In genomic region chr7:154855366-154855765, GRCh38 we compare ENCODE assay signal across 31 cellular contexts.
DNase-seq lines count a peak whose midpoint lies in the region; ATAC-seq and TF ChIP-seq lines count a peak whose summit lies in the region.
"Had no signal": no experiment of that assay in that cellular context is flagged by ENCODE, and none has a peak within 500 bp of the region (broad histone marks: within the 10 kb centered on the region; RNA-seq: fewer than 3 reads in every experiment).

No MANE protein-coding gene starts in this region.

- ATAC-seq in upper lobe of right lung (no peak), HG02870 (IDR thresholded peaks at IDR 0.05; ENCODE audit: unreplicated experiment) (no peak), GM18520 (IDR thresholded peaks at IDR 0.05; ENCODE audit: unreplicated experiment) (no peak)
- ATAC-seq: A549; CD8-positive, alpha-beta T cell had no signal

- no peak overlapping the region for H2BK5ac ChIP-seq in neuronal stem cell (ENCODE audit: low read length)

- DNase-seq in neuronal stem cell (ENCODE audit: low spot score) (no peak), sigmoid colon (peak; percentile 41), upper lobe of right lung (peak; percentile 35), NCI-H2171 treated with DMSO at 0.1 percent for 48 hours (lab: John Stamatoyannopoulos, UW) (no peak)
- DNase-seq: 8988T; ACHN; AML-193; BE2C; C1 segment of cervical spinal cord; Caco-2; Calu3; CD4-positive, alpha-beta memory T cell; CD4-positive, alpha-beta T cell; CD4-positive, CD25-positive, alpha-beta regulatory T cell; CD8-positive, alpha-beta memory T cell; CD8-positive, alpha-beta T cell; COR-L47; DMS 273 treated with DMSO at 0.1 percent for 48 hours; DMS153; DMS53; DMS79; DMS79 treated with DMSO at 0.1 percent for 48 hours; DND-41; EL had no signal

- no peak overlapping the region for H3K4ac ChIP-seq in neuronal stem cell (ENCODE audit: low read length)

- peaks cover 0 to 1% of the 10 kb centered on the region in 2 donors for H3K9me3 ChIP-seq in neuronal stem cell (replicated peaks in 1 of 2; ENCODE audit: control insufficient read depth in 2 of 2, insufficient read depth in 1 of 2, low read depth in 1 of 2, low read length in 2 of 2)
- no peaks in the 10 kb centered on the region for H3K9me3 ChIP-seq in sigmoid colon
- no peaks in the 10 kb centered on the region for H3K9me3 ChIP-seq in upper lobe of right lung
- H3K9me3 ChIP-seq: A549, BE2C, BLaER1 had no signal

- no peak for TF ChIP-seq EP300 in sigmoid colon (IDR thresholded peaks at IDR 0.05)

- H3K4me1 ChIP-seq in neuronal stem cell (ENCODE audit: control insufficient read depth in 2 of 2, insufficient read depth in 1 of 2, low read depth in 1 of 2, low read length in 2 of 2) (peaks cover 0 to 9% of the 10 kb centered on the region in 2 donors), sigmoid colon (no peaks in the 10 kb centered on the region), upper lobe of right lung (no peaks in the 10 kb centered on the region)
- H3K4me1 ChIP-seq: A549; BE2C; BLaER1; BLaER1 treated with 17β-estradiol and CSF1 and Interleukin-3, amounts not matched to agents 10 nM and 100 nM; Caco-2 had no signal

- H2AFZ ChIP-seq in neuronal stem cell (ENCODE audit: low read length): no peak overlapping the region

- no peak overlapping the region for H3K4me2 ChIP-seq in neuronal stem cell (ENCODE audit: insufficient read depth, low read length, poor library complexity, severe bottlenecking)
- H3K4me2 ChIP-seq: A549; BLaER1; BLaER1 treated with 17β-estradiol and CSF1 and Interleukin-3, amounts not matched to agents 10 nM and 100 nM had no signal

- TF ChIP-seq POLR2A in sigmoid colon (IDR thresholded peaks at IDR 0.05): no peak

- no peaks in the 10 kb centered on the region for H3K79me1 ChIP-seq in neuronal stem cell (ENCODE audit: low read depth, low read length)

- no peak for TF ChIP-seq CTCF in sigmoid colon (IDR thresholded peaks at IDR 0.05)
- TF ChIP-seq CTCF in upper lobe of right lung (IDR thresholded peaks at IDR 0.05): no peak

- no peak overlapping the region for H3K4me3 ChIP-seq in neuronal stem cell (ENCODE audit: low read length in 2 of 2)
- H3K4me3 ChIP-seq in sigmoid colon: no peak overlapping the region
- H3K4me3 ChIP-seq in upper lobe of right lung: no peak overlapping the region
- H3K4me3 ChIP-seq: A549; BLaER1; BLaER1 treated with 17β-estradiol and CSF1 and Interleukin-3, amounts not matched to agents 10 nM and 100 nM had no signal

- H4K8ac ChIP-seq in neuronal stem cell (ENCODE audit: low read depth, low read length): no peak overlapping the region

- H3K27ac ChIP-seq in neuronal stem cell (replicated peaks; ENCODE audit: low read length) (no peak overlapping the region), sigmoid colon (no peak overlapping the region), upper lobe of right lung (no peak overlapping the region)
- H3K27ac ChIP-seq: 22Rv1; A549; BLaER1; BLaER1 treated with 17β-estradiol and CSF1 and Interleukin-3, amounts not matched to agents 10 nM and 100 nM; C4-2B had no signal

- no peak overlapping the region for H3K18ac ChIP-seq in neuronal stem cell (ENCODE audit: low read length)

- peak overlapping the region; percentile 48 for H3K14ac ChIP-seq in neuronal stem cell (ENCODE audit: low read length)

- H4K91ac ChIP-seq in neuronal stem cell (ENCODE audit: low read depth, low read length, poor library complexity): no peak overlapping the region

- H2BK12ac ChIP-seq in neuronal stem cell (ENCODE audit: low read length): no peak overlapping the region

- H3K9ac ChIP-seq in neuronal stem cell (ENCODE audit: low read depth, low read length, poor library complexity): no peak overlapping the region
- H3K9ac ChIP-seq: BLaER1; BLaER1 treated with 17β-estradiol and CSF1 and Interleukin-3, amounts not matched to agents 10 nM and 100 nM had no signal

- no peak overlapping the region for H2BK15ac ChIP-seq in neuronal stem cell (ENCODE audit: low read length)

- peaks cover 0 to 6% (median 0%) of the 10 kb centered on the region in 3 experiments for H3K27me3 ChIP-seq in neuronal stem cell (ENCODE audit: control insufficient read depth in 3 of 3, insufficient read depth in 3 of 3, low read depth in 1 of 3, low read length in 3 of 3)
- no peaks in the 10 kb centered on the region for H3K27me3 ChIP-seq in sigmoid colon
- no peaks in the 10 kb centered on the region for H3K27me3 ChIP-seq in upper lobe of right lung
- H3K27me3 ChIP-seq: BE2C; BLaER1; BLaER1 treated with 17β-estradiol and CSF1 and Interleukin-3, amounts not matched to agents 10 nM and 100 nM had no signal

- no CpG with 5 or more reads among the region's 12 CpGs for WGBS in neuronal stem cell (ENCODE audit: extremely low coverage in 2 of 2, insufficient read length in 2 of 2, insufficient replicate concordance in 1 of 2), 2 donors
- 84 to 89% methylated on average over 12 of the region's 12 CpGs for WGBS in sigmoid colon, 2 donors

- no peak overlapping the region for H2BK120ac ChIP-seq in neuronal stem cell (ENCODE audit: low read depth, low read length)

- intact Hi-C loops in sigmoid colon (cut with DNase I) (no loop called here), upper lobe of right lung (cut with DNase I) (no loop called here)

- H3K36me3 ChIP-seq in neuronal stem cell (replicated peaks in 1 of 2; ENCODE audit: control insufficient read depth in 2 of 2, insufficient read depth in 2 of 2, low read length in 2 of 2) (no peaks in the 10 kb centered on the region), sigmoid colon (peaks cover 0 to 6% (median 2%) of the 10 kb centered on the region in 4 donors), upper lobe of right lung (no peaks in the 10 kb centered on the region)
- H3K36me3 ChIP-seq: BE2C; BLaER1; BLaER1 treated with 17β-estradiol and CSF1 and Interleukin-3, amounts not matched to agents 10 nM and 100 nM had no signal

- no peak overlapping the region for H2AK5ac ChIP-seq in neuronal stem cell (ENCODE audit: low read depth, low read length)

- H3K23ac ChIP-seq in neuronal stem cell (ENCODE audit: low read depth, low read length, poor library complexity): peak overlapping the region; percentile 70

Comparison
In these comparisons a context has a peak if more than half of its experiments do, and no peak if none do; other contexts are left out.
1. DNase-seq: peak in sigmoid colon (single experiment) and upper lobe of right lung (single experiment); none in neuronal stem cell (single experiment) and NCI-H2171 treated with DMSO at 0.1 percent for 48 hours (single experiment).